Comparison of ENCODE assay signal across 8 cellular contexts in the genomic region with DNA sequence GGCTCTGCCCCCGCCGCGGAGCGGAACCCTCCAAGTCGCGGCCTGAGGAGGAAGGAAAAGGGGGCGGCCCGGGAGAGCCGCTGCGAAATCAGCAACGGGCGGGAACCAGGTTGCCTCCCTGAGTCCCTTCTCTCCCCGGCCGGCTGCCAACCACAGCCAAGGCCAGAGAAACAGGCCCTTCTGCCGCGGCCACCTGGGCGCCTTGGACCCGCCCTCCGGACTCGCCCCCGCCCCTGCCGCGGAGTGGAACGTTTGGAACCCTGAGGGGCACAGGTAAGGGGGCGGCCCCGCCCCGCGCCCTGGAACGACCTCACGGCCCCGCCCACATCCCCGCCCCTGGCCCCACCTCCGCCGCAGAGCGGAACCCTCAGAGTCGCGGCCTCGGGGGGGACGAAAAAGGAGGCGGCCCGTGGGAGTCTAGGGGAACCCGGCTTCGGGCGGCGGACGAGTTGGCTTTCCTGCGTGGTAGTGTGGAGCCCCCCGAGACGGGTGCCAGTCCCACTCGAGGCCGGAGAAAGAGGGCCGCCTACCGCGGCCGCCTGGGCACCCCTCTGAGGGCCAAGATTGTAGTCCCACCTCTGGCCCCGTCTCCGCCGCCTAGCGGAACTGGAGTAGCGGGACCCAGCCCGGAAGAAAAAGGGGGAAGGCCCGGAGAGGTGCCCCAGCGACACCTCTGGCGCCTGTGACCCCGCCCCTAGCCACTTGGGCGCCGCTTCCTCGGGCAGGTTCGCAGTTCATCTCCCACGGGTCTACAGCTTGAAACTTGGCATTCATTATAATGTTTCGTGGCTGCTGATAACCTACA. TPM values are rescaled to one million over a fixed set of nuclear protein-coding genes. Genes with fewer than 3 reads are reported as not detected.
DNase-seq lines count a peak whose midpoint lies in the region; ATAC-seq, FAIRE-seq and TF ChIP-seq lines count a peak whose summit lies in the region.

No MANE protein-coding gene starts in this region.

- H3K9me3 ChIP-seq in SU-DHL-6 (ENCODE audit: insufficient read depth, low read length) (no peaks in the 10 kb centered on the region), adipocyte (ENCODE audit: control insufficient read depth, low read length) (no peaks in the 10 kb centered on the region), heart left ventricle (peaks cover 0 to 4% (median 0%) of the 10 kb centered on the region in 12 donors)

- H3K27me3 ChIP-seq in SU-DHL-6 (ENCODE audit: low read length) = no peaks in the 10 kb centered on the region
- H3K27me3 ChIP-seq in adipocyte (replicated peaks; ENCODE audit: control insufficient read depth, insufficient read depth, low read length) = no peaks in the 10 kb centered on the region
- peaks cover 0 to 15% (median 0%) of the 10 kb centered on the region in 9 donors for H3K27me3 ChIP-seq in heart left ventricle

- peak; percentile 59 for DNase-seq in GM12892 (ENCODE audit: insufficient read length)
- DNase-seq in NCI-H1417 treated with DMSO at 0.1 percent for 48 hours (lab: John Stamatoyannopoulos, UW) = peak; percentile 48
- DNase-seq in adipocyte (ENCODE audit: low read depth) = peak; percentile 81
- DNase-seq in heart left ventricle = peak; percentile 78 to 89 (median 84)
- peak; percentile 93 for DNase-seq in posterior vena cava (ENCODE audit: low spot score)

- FAIRE-seq in GM12892 (lab: Jason Lieb, UNC) = peak; percentile 33

- H3K79me2 ChIP-seq in SU-DHL-6 (ENCODE audit: insufficient read depth, low read length) = peaks cover 10% of the 10 kb centered on the region; the same call in 1 of the 2 replicates

- H3K9ac ChIP-seq in SU-DHL-6 (ENCODE audit: low read length) (peak overlapping the region; percentile 74), adipocyte (ENCODE audit: low read length) (peak overlapping the region; percentile 83)

- H3K4me2 ChIP-seq in SU-DHL-6 (ENCODE audit: low read depth, low read length, poor library complexity, severe bottlenecking) = peak overlapping the region; percentile 95

- H3K27ac ChIP-seq in SU-DHL-6 (ENCODE audit: low read depth, low read length) (peak overlapping the region; percentile 68), heart left ventricle (peak overlapping the region; percentile 84 to 97 (median 92)), urinary bladder (ENCODE audit: low read depth) (peak overlapping the region; percentile 88)

- TF ChIP-seq CTCF in SU-DHL-6 (IDR thresholded peaks at IDR 0.05; ENCODE audit: insufficient read depth, low read length, poor library complexity, severe bottlenecking) (no peak), heart left ventricle (IDR thresholded peaks at IDR 0.05) (peak; percentile 18 to 65 (median 39))

- H3K4me3 ChIP-seq in SU-DHL-6 (ENCODE audit: insufficient read depth, low read length, poor library complexity, severe bottlenecking) = peak overlapping the region; percentile 90
- peak overlapping the region; percentile 85 for H3K4me3 ChIP-seq in adipocyte (ENCODE audit: low read length)
- H3K4me3 ChIP-seq in heart left ventricle = peak overlapping the region; percentile 42 to 91 (median 77)
- H3K4me3 ChIP-seq in urinary bladder (ENCODE audit: low read depth, low read length) = peak overlapping the region; percentile 73

- peak; percentile 66; the same call in 1 of the 2 replicates for TF ChIP-seq POLR2A in GM12892 (IDR thresholded peaks at IDR 0.05; ENCODE audit: low read depth, low read length)
- peak in 1 of 2 donors; percentile 32 for TF ChIP-seq POLR2A in heart left ventricle (IDR thresholded peaks at IDR 0.05)

- intact Hi-C loops in heart left ventricle (cut with DNase I) (loop anchor here in 1 of 10 donors (10.0 kb wide), 1 partner anchor 580 kb away; no protein-coding TSS in a partner anchor), posterior vena cava (cut with DNase I) (no loop called here)

- H3K36me3 ChIP-seq in SU-DHL-6 (ENCODE audit: low read length) = no peaks in the 10 kb centered on the region
- H3K36me3 ChIP-seq in adipocyte (ENCODE audit: control insufficient read depth, insufficient read depth, low read length, severe bottlenecking) = peaks cover 4% of the 10 kb centered on the region
- peaks cover 0 to 11% (median 0%) of the 10 kb centered on the region in 9 donors for H3K36me3 ChIP-seq in heart left ventricle
- H3K36me3 ChIP-seq in urinary bladder (ENCODE audit: insufficient read depth) = no peaks in the 10 kb centered on the region

- H3F3A ChIP-seq in SU-DHL-6 (ENCODE audit: insufficient read depth) = no peaks in the 10 kb centered on the region

- ATAC-seq in HG02798 (IDR thresholded peaks at IDR 0.05; ENCODE audit: poor library complexity, unreplicated experiment) (peak; percentile 87), heart left ventricle (peak; percentile 90 to 96 (median 95))

- no peaks in the 10 kb centered on the region for H3K9me2 ChIP-seq in SU-DHL-6 (replicated peaks; ENCODE audit: insufficient read depth, low read length)

- peak overlapping the region; percentile 89 for H2AFZ ChIP-seq in SU-DHL-6 (ENCODE audit: low read depth, low read length, severe bottlenecking)

- H3K4me1 ChIP-seq in adipocyte (ENCODE audit: control insufficient read depth, insufficient read depth, low read length) (no peaks in the 10 kb centered on the region), heart left ventricle (peaks cover 0 to 16% (median 2%) of the 10 kb centered on the region in 12 donors), urinary bladder (ENCODE audit: insufficient read depth) (no peaks in the 10 kb centered on the region)

- 0 to 28% (median 10%) methylated on average over 23 to 71 of the region's 71 CpGs for WGBS in heart left ventricle, 4 donors
- under 1% methylated on average over 71 of the region's 71 CpGs for WGBS in urinary bladder

- no peaks in the 10 kb centered on the region for H4K20me1 ChIP-seq in SU-DHL-6 (ENCODE audit: low read depth, low read length)

RNA-seq across cellular contexts. Expression of a gene that starts 0.7 kb away (rescaled TPM):
- 12.3 TPM for polyA plus RNA-seq in GM12892 (2012; ENCODE audit: missing spikeins)
- total RNA-seq in heart left ventricle (10 to 100 TPM; 17.1 to 45.7 (median 26.9) TPM), posterior vena cava (10 to 100 TPM; 13.5 to 14.7 TPM), urinary bladder (20.6 TPM)
- polyA plus RNA-seq in heart left ventricle (10 to 100 TPM; 13.8 to 27.5 TPM), urinary bladder (14.7 TPM)

Comparison
In these comparisons a context has a peak if more than half of its experiments do, and no peak if none do; other contexts are left out.
1. Peak in every context shown above with its lines: DNase-seq, ATAC-seq, H3K4me3 ChIP-seq and H3K27ac ChIP-seq.